In the genomic region with DNA sequence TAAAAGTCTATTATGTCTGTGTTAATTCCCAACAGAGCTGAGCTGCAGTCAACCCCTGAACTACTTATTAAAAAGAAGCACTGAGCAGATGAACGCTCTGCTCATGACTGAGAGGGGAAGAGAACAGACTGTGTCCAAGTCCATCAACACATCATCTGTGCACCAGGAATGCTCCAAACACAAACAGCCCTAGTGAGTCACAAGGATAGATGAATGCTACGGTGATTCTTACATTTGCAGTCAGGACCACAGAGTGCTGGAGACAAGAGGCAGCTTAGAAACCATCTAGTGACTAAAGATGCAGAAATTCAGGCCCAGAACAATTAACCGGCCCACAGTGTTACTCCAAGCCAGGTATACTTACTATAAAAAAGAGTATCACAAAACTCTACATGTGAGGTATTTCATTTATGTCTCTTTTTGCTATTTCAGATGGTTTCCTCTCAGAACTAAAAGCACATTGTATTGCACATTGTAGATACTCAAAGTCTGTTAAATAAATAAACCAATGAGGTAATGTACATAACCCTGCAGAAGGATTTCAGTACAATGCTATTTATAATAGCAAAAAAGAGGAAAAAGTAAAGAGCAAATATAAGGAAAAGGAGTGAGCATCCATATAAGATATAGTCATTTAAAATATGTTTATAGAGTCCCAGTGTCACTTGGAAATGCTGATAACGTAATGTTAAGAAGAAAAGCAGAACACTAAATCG, we compare ENCODE assay signal across 1 cellular context.
A peak's percentile ranks its signal among the peaks of the same experiment; 100 is the strongest.
TF ChIP-seq lines count a peak whose summit lies in the region.

No MANE protein-coding gene starts in this region.

TF ChIP-seq in IMR-90, 13 proteins besides CTCF, POLR2A, EP300 and RAD21 (continued from another document):
- TF ChIP-seq BHLHE40 (IDR thresholded peaks at IDR 0.05; ENCODE audit: low read depth, low read length) (peak; percentile 62; the same call in 1 of the 2 replicates), CHD1 (IDR thresholded peaks at IDR 0.05; ENCODE audit: low read depth, low read length) (no peak), MAZ (IDR thresholded peaks at IDR 0.05; ENCODE audit: borderline replicate concordance, low read depth, low read length) (no peak), RFX5 (IDR thresholded peaks at IDR 0.05; ENCODE audit: low read depth, low read length) (no peak), MAFK (IDR thresholded peaks at IDR 0.05; ENCODE audit: low read depth, low read length) (no peak)
